In genomic region chr3:197466586-197467399, GRCh38 we compare ENCODE assay signal across 10 cellular contexts.
DNase-seq lines count a peak whose midpoint lies in the region; ATAC-seq and TF ChIP-seq lines count a peak whose summit lies in the region.
"Had no signal": no experiment of that assay in that cellular context is flagged by ENCODE, and none has a peak within 500 bp of the region (broad histone marks: within the 10 kb centered on the region; RNA-seq: fewer than 3 reads in every experiment).

No MANE protein-coding gene starts in this region.

- H3K36me3 ChIP-seq in fibroblast of lung (ENCODE audit: control insufficient read depth, insufficient read depth, low read length) = no peaks in the 10 kb centered on the region
- H3K36me3 ChIP-seq: heart right ventricle had no signal

- ATAC-seq in GM21423 (IDR thresholded peaks at IDR 0.05; ENCODE audit: unreplicated experiment) = no peak
- no peak for ATAC-seq in HG02588 (IDR thresholded peaks at IDR 0.05; ENCODE audit: unreplicated experiment)

- H3K9ac ChIP-seq in fibroblast of lung (ENCODE audit: insufficient read depth, low read length) = no peak overlapping the region

- H4K20me1 ChIP-seq in fibroblast of lung (ENCODE audit: control insufficient read depth, extremely low read depth, insufficient read depth, low read length) = no peaks in the 10 kb centered on the region

- peak; percentile 47 for DNase-seq in GM04503 (ENCODE audit: low read depth)
- DNase-seq in RPMI7951 (ENCODE audit: low read depth) = peak; percentile 92
- peak; percentile 71 to 78 for DNase-seq in fibroblast of lung (ENCODE audit: low read depth in 2 of 2)
- DNase-seq in putamen (ENCODE audit: low spot score) = peak; percentile 82
- DNase-seq in NCI-H345 treated with DMSO at 0.1 percent for 48 hours (lab: John Stamatoyannopoulos, UW; ENCODE audit: unreplicated experiment) = no peak
- no peak for DNase-seq in KBM-7
- DNase-seq: activated CD4-positive, alpha-beta T cell treated with anti-CD3 and anti-CD28 coated beads for 1 hour; heart right ventricle had no signal

- H3K27me3 ChIP-seq in fibroblast of lung (ENCODE audit: control insufficient read depth, insufficient read depth, low read length) = no peaks in the 10 kb centered on the region

- peak overlapping the region; percentile 18 for H3K27ac ChIP-seq in fibroblast of lung (ENCODE audit: insufficient read depth, low read length)

- H3K4me3 ChIP-seq in fibroblast of lung (replicated peaks in 1 of 4; ENCODE audit: control extremely low read depth in 1 of 4, insufficient read depth in 1 of 4, low read depth in 3 of 4, low read length in 4 of 4) = peak overlapping the region in 2 of 4 experiments; percentile 17 to 26
- H3K4me3 ChIP-seq: heart right ventricle had no signal

- H3K4me1 ChIP-seq in fibroblast of lung (ENCODE audit: control insufficient read depth, extremely low read depth, insufficient read depth, low read length) = peaks cover 7% of the 10 kb centered on the region

- in situ Hi-C loops in KBM-7 (cut with MboI; ENCODE audit: low pct_unique_long_range_greater_than_20kb, low sequenced_read_pairs) = no loop called here

- no peaks in the 10 kb centered on the region for H3K79me2 ChIP-seq in fibroblast of lung (ENCODE audit: control insufficient read depth, insufficient read depth, low read length)

- H3K9me3 ChIP-seq in fibroblast of lung (ENCODE audit: control insufficient read depth, insufficient read depth, low read depth, low read length) = no peaks in the 10 kb centered on the region
- H3K9me3 ChIP-seq: heart right ventricle had no signal

- TF ChIP-seq CTCF in fibroblast of lung (conservative IDR thresholded peaks at IDR 0.05 in 1 of 2, IDR thresholded peaks at IDR 0.05 in 1 of 2; ENCODE audit: low read depth in 1 of 2, low read length in 2 of 2) = no peak

- peak overlapping the region; percentile 89 for H3K4me2 ChIP-seq in fibroblast of lung (ENCODE audit: extremely low read depth, insufficient read depth, low read length)

- H2AFZ ChIP-seq in fibroblast of lung (ENCODE audit: low read length) = no peak overlapping the region

Comparison
In these comparisons a context has a peak if more than half of its experiments do, and no peak if none do; other contexts are left out.
1. DNase-seq: peak in GM04503 (single experiment), RPMI7951 (single experiment), fibroblast of lung (2 of 2) and putamen (single experiment); none in NCI-H345 treated with DMSO at 0.1 percent for 48 hours (single experiment) and KBM-7 (single experiment).